Comparison of ENCODE assay signal across 18 cellular contexts in the genomic region with DNA sequence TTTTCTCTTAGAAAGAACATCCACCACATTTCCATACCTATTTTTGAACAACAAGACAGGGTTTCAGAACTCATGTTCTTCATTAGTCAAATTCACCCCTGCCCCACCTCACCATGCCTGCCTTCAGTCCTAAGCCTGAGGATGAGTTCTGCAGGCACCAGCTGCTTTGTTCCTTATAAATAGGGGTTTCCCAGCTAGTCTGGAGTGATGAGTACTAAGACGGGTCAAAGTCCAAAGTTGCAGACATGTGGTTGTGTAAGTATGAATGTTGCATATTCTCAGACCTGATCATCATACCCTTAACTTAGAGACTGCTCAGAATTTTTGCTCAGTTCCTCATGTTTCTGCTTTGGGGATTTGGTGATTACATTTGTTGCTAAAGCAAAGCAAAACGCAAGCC.
DNase-seq lines count a peak whose midpoint lies in the region; ATAC-seq, FAIRE-seq and TF ChIP-seq lines count a peak whose summit lies in the region.
"Had no signal": no experiment of that assay in that cellular context is flagged by ENCODE, and none has a peak within 500 bp of the region (broad histone marks: within the 10 kb centered on the region; RNA-seq: fewer than 3 reads in every experiment).

No MANE protein-coding gene starts in this region.

- intact Hi-C loops in mucosa of descending colon (cut with DNase I, micrococcal nuclease) = no loop called here
- intact Hi-C loops in uterus (cut with DNase I; ENCODE audit: low total_unique reads) = no loop called here

- H3K27me3 ChIP-seq in bronchial epithelial cell (ENCODE audit: control insufficient read depth, insufficient read depth, low read length) (no peaks in the 10 kb centered on the region), uterus (no peaks in the 10 kb centered on the region), MM.1S (replicated peaks; ENCODE audit: insufficient read depth, low read length) (no peaks in the 10 kb centered on the region)
- H3K27me3 ChIP-seq: heart left ventricle had no signal

- no peak for TF ChIP-seq CTCF in bronchial epithelial cell (IDR thresholded peaks at IDR 0.05; ENCODE audit: insufficient read depth, low read length, severe bottlenecking)
- no peak for TF ChIP-seq CTCF in mucosa of descending colon (IDR thresholded peaks at IDR 0.05)
- TF ChIP-seq CTCF in uterus (IDR thresholded peaks at IDR 0.05) = no peak
- no peak for TF ChIP-seq CTCF in MM.1S (IDR thresholded peaks at IDR 0.05; ENCODE audit: low read length)

- H3K27ac ChIP-seq in uterus (no peak overlapping the region), MM.1S (ENCODE audit: low read length) (no peak overlapping the region)
- H3K27ac ChIP-seq: C4-2B, heart left ventricle, left ventricle myocardium inferior had no signal

- H3K4me2 ChIP-seq in MM.1S (ENCODE audit: low read depth, low read length) = no peak overlapping the region

- H3K4me1 ChIP-seq in mucosa of descending colon (ENCODE audit: low read depth) (no peaks in the 10 kb centered on the region), uterus (no peaks in the 10 kb centered on the region), MM.1S (ENCODE audit: low read length) (no peaks in the 10 kb centered on the region)
- H3K4me1 ChIP-seq: heart left ventricle, left ventricle myocardium inferior had no signal

- H3K4me3 ChIP-seq in bronchial epithelial cell (ENCODE audit: low read depth, low read length) (no peak overlapping the region), mucosa of descending colon (no peak overlapping the region), uterus (no peak overlapping the region), MM.1S (ENCODE audit: low read length) (no peak overlapping the region)
- H3K4me3 ChIP-seq: heart left ventricle, left ventricle myocardium inferior had no signal

- H2AFZ ChIP-seq in MM.1S (ENCODE audit: low read length) = no peak overlapping the region

- no peak for FAIRE-seq in bronchial epithelial cell (lab: Jason Lieb, UNC)

- no peaks in the 10 kb centered on the region for H3F3A ChIP-seq in MM.1S (ENCODE audit: insufficient read depth, low read length)

- no peak overlapping the region for H3K9ac ChIP-seq in MM.1S (ENCODE audit: low read length)

- H4K20me1 ChIP-seq in MM.1S (ENCODE audit: insufficient read depth, low read length) = no peaks in the 10 kb centered on the region

- TF ChIP-seq POLR2A in uterus (IDR thresholded peaks at IDR 0.05) = no peak

- ATAC-seq in HG02938 (IDR thresholded peaks at IDR 0.05; ENCODE audit: unreplicated experiment) (peak; percentile 69), mucosa of descending colon (peak; percentile 62)
- ATAC-seq: effector memory CD8-positive, alpha-beta T cell; heart left ventricle; natural killer cell treated with Interleukin-12 subunit alpha and Interleukin-12 subunit beta and Interleukin-15 and Interleukin-18, amount 100 ng/mL, for 72 hours; stimulated activated memory B cell treated with anti-CD40 and anti-IgM and Interleukin-4, amounts not matched to agents 10 μg/mL and 1 μg/mL and 100 μg/mL, for 72 hours had no signal

- H3K9me3 ChIP-seq in mucosa of descending colon (no peaks in the 10 kb centered on the region), uterus (no peaks in the 10 kb centered on the region), MM.1S (replicated peaks; ENCODE audit: insufficient read depth, low read length) (no peaks in the 10 kb centered on the region)
- H3K9me3 ChIP-seq: heart left ventricle had no signal

- H3K79me2 ChIP-seq in MM.1S (ENCODE audit: low read length) = no peaks in the 10 kb centered on the region

- no peaks in the 10 kb centered on the region for H3K36me3 ChIP-seq in bronchial epithelial cell (ENCODE audit: control insufficient read depth, insufficient read depth, low read length)
- H3K36me3 ChIP-seq in mucosa of descending colon (ENCODE audit: low read depth) = no peaks in the 10 kb centered on the region
- no peaks in the 10 kb centered on the region for H3K36me3 ChIP-seq in uterus
- no peaks in the 10 kb centered on the region for H3K36me3 ChIP-seq in MM.1S (replicated peaks; ENCODE audit: insufficient read depth, low read length)
- H3K36me3 ChIP-seq: heart left ventricle, left ventricle myocardium inferior had no signal

- DNase-seq in EL (peak; percentile 58), bronchial epithelial cell (ENCODE audit: low read depth) (peak; percentile 9), mucosa of descending colon (no peak), uterus (no peak), MM.1S (no peak), kidney glomerular epithelial cell (lab: John Stamatoyannopoulos, UW) (no peak)
- DNase-seq in activated CD4-positive, alpha-beta T cell treated with anti-CD3 and anti-CD28 coated beads for 48 hours = no peak
- DNase-seq: activated CD4-positive, alpha-beta memory T cell treated with anti-CD3 and anti-CD28 coated beads for 36 hours; activated effector memory CD4-positive, alpha-beta T cell treated with Interleukin-2 at 50 U/mL for 16 hours; effector memory CD8-positive, alpha-beta T cell; heart left ventricle; left ventricle myocardium inferior; NCI-H2171; stimulated activated CD4-positive, alpha-beta T cell treated with anti-CD3 and anti-CD28 coated beads, Interleukin-4, amount 100 ng/mL, for 24 hours had no signal

- no peaks in the 10 kb centered on the region for H3K9me2 ChIP-seq in MM.1S (replicated peaks; ENCODE audit: insufficient read depth, low read length)

Comparison
In these comparisons a context has a peak if more than half of its experiments do, and no peak if none do; other contexts are left out.
1. DNase-seq: peak in EL (single experiment) and bronchial epithelial cell (single experiment); none in mucosa of descending colon (0 of 3), activated CD4-positive, alpha-beta T cell treated with anti-CD3 and anti-CD28 coated beads for 48 hours (single experiment), uterus (0 of 2), MM.1S (single experiment) and kidney glomerular epithelial cell (single experiment).